In the genomic region with DNA sequence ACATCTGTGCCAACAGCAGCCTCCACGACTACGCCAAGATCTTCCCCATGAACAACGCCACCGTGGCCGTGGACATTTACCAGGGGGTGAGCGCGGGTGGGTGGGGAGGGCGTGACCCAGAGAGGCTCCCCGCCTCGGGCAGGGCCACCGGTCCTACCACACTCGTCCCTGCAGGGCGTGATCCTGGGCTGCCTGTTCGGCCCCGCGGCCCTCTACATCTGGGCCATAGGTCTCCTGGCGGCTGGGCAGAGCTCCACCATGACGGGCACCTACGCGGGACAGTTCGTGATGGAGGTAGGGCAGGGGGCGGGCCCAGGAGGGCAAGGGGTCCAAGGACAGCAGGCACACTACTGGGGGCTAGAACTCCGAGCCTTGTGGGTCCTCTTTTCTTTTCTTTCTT, we compare ENCODE assay signal across 18 cellular contexts. TPM values are rescaled to one million over a fixed set of nuclear protein-coding genes. Genes with fewer than 3 reads are reported as not detected.
A peak's percentile ranks its signal among the peaks of the same experiment; 100 is the strongest.
DNase-seq lines count a peak whose midpoint lies in the region; ATAC-seq, FAIRE-seq and TF ChIP-seq lines count a peak whose summit lies in the region.
"Had no signal": no experiment of that assay in that cellular context is flagged by ENCODE, and none has a peak within 500 bp of the region (broad histone marks: within the 10 kb centered on the region; RNA-seq: fewer than 3 reads in every experiment).

No MANE protein-coding gene starts in this region.

- no peak for TF ChIP-seq RAD21 in HepG2 (CRISPR knock-in tag; IDR thresholded peaks at IDR 0.05)

- H2BK12ac ChIP-seq in neuronal stem cell (ENCODE audit: low read length), result no peak overlapping the region

- intact Hi-C loops in right cardiac atrium (cut with DNase I) (loop anchor here in 1 of 4 donors (10.0 kb wide), 1 partner anchor 96 kb away; the partner anchor contains the start of gene TMBIM1), left ventricle myocardium superior (cut with micrococcal nuclease) (no loop called here), HepG2 (cut with micrococcal nuclease; ENCODE audit: unreplicated experiment) (loop anchor here (10.0 kb wide), 1 partner anchor 206 kb away; no protein-coding TSS in a partner anchor)

- FAIRE-seq in HepG2 (lab: Jason Lieb, UNC), result no peak
- FAIRE-seq: GM12878 had no signal

- H2AK5ac ChIP-seq in neuronal stem cell (ENCODE audit: low read depth, low read length), result peak overlapping the region; percentile 64

- no peaks in the 10 kb centered on the region for H3K4me1 ChIP-seq in right cardiac atrium (ENCODE audit: control insufficient read depth, insufficient read depth, low read length)
- H3K4me1 ChIP-seq in HepG2 (ENCODE audit: insufficient read depth, low read length), result peaks cover 78% of the 10 kb centered on the region
- H3K4me1 ChIP-seq in neuronal stem cell (ENCODE audit: control insufficient read depth in 2 of 2, insufficient read depth in 1 of 2, low read depth in 1 of 2, low read length in 2 of 2), result peaks cover 0 to 9% of the 10 kb centered on the region in 2 donors

- no TSS peak for BruUV-seq in HepG2 (replicated peaks; lab: Mats Ljungman, UMichigan)

- H4K8ac ChIP-seq in neuronal stem cell (ENCODE audit: low read depth, low read length), result no peak overlapping the region

- no peak overlapping the region for H2BK120ac ChIP-seq in neuronal stem cell (ENCODE audit: low read depth, low read length)

- TF ChIP-seq EP300 in HepG2 (IDR thresholded peaks at IDR 0.05; ENCODE audit: low read depth in 2 of 2, low read length in 2 of 2), result no peak
- no peak for TF ChIP-seq EP300 in HepG2 (CRISPR knock-in tag; IDR thresholded peaks at IDR 0.05; ENCODE audit: borderline replicate concordance)

- DNase-seq in right cardiac atrium, result peak in 2 of 3 donors; percentile 59 to 61
- no peak for DNase-seq in left ventricle myocardium superior
- no peak for DNase-seq in HepG2 (ENCODE audit: low spot score)
- DNase-seq in neuronal stem cell (ENCODE audit: low spot score), result no peak
- DNase-seq in NCI-H2171 (lab: John Stamatoyannopoulos, UW), result no peak
- DNase-seq in NCI-H1694 (lab: John Stamatoyannopoulos, UW), result no peak
- no peak for DNase-seq in RKO (ENCODE audit: low spot score)
- DNase-seq: 8988T; Calu3; CD4-positive, alpha-beta T cell; DMS79; GOT3; HCEC 1CT; HFFc6 had no signal

- no peaks in the 10 kb centered on the region for H3K27me3 ChIP-seq in right cardiac atrium (ENCODE audit: control insufficient read depth, insufficient read depth)
- H3K27me3 ChIP-seq in HepG2 (ENCODE audit: control insufficient read depth in 1 of 2, insufficient read depth in 2 of 2, low read length in 2 of 2), result no peaks in the 10 kb centered on the region; a peak in 1 of 5 replicates
- peaks cover 0 to 43% (median 17%) of the 10 kb centered on the region in 3 experiments for H3K27me3 ChIP-seq in neuronal stem cell (ENCODE audit: control insufficient read depth in 3 of 3, insufficient read depth in 3 of 3, low read depth in 1 of 3, low read length in 3 of 3)
- H3K27me3 ChIP-seq: BLaER1 treated with 17β-estradiol and CSF1 and Interleukin-3, amounts not matched to agents 10 nM and 100 nM had no signal

- peak overlapping the region; percentile 57 for H3K14ac ChIP-seq in neuronal stem cell (ENCODE audit: low read length)

- 95% methylated on average over 23 of the region's 23 CpGs for WGBS in right cardiac atrium
- WGBS in HepG2 (ENCODE audit: low lambda C conversion rate), result 96% methylated on average over 23 of the region's 23 CpGs
- WGBS in neuronal stem cell (ENCODE audit: extremely low coverage in 2 of 2, insufficient read length in 2 of 2, insufficient replicate concordance in 1 of 2), 2 donors, result no CpG with 5 or more reads among the region's 23 CpGs

- peaks cover 2% of the 10 kb centered on the region for H3K79me1 ChIP-seq in neuronal stem cell (ENCODE audit: low read depth, low read length)

- H3K27ac ChIP-seq in right cardiac atrium (ENCODE audit: low read length) (no peak overlapping the region), HepG2 (ENCODE audit: extremely low read length, insufficient read depth, low read length) (no peak overlapping the region), neuronal stem cell (replicated peaks; ENCODE audit: low read length) (no peak overlapping the region)

- no peak overlapping the region for H3K9ac ChIP-seq in HepG2 (ENCODE audit: insufficient read depth, low read depth, low read length)
- no peak overlapping the region for H3K9ac ChIP-seq in neuronal stem cell (ENCODE audit: low read depth, low read length, poor library complexity)

- no peak for TF ChIP-seq POLR2A in HepG2 (IDR thresholded peaks at IDR 0.05; ENCODE audit: insufficient read depth in 1 of 2, low read depth in 2 of 2, low read length in 2 of 2)

- POLR2A ChIA-PET in HepG2 (lab: Yijun Ruan, JAX), result no interaction called here

- no peak overlapping the region for H3K23ac ChIP-seq in neuronal stem cell (ENCODE audit: low read depth, low read length, poor library complexity)

- H2BK5ac ChIP-seq in neuronal stem cell (ENCODE audit: low read length), result no peak overlapping the region

- H3K4me3 ChIP-seq in right cardiac atrium (ENCODE audit: low read length) (no peak overlapping the region), HepG2 (replicated peaks in 1 of 3; ENCODE audit: insufficient read depth in 1 of 3, low read depth in 2 of 3, low read length in 3 of 3) (no peak overlapping the region), neuronal stem cell (ENCODE audit: low read length in 2 of 2) (no peak overlapping the region)
- H3K4me3 ChIP-seq: BLaER1 treated with 17β-estradiol and CSF1 and Interleukin-3, amounts not matched to agents 10 nM and 100 nM; GM12878 had no signal

- CTCF ChIA-PET in HepG2 (lab: Yijun Ruan, JAX; ENCODE audit: low intra/inter-chr PET ratio, low total read pairs), result no interaction called here

- H3K18ac ChIP-seq in neuronal stem cell (ENCODE audit: low read length), result no peak overlapping the region

- in situ Hi-C loops in HepG2 (cut with HindIII; ENCODE audit: extremely low pct_ligation_motif_present, low pct_unique_long_range_greater_than_20kb), result no loop called here

- H3K4ac ChIP-seq in neuronal stem cell (ENCODE audit: low read length), result peak overlapping the region; percentile 56

- H4K20me1 ChIP-seq in HepG2 (ENCODE audit: insufficient read depth, low read length), result no peaks in the 10 kb centered on the region
- H4K20me1 ChIP-seq: BLaER1 treated with 17β-estradiol and CSF1 and Interleukin-3, amounts not matched to agents 10 nM and 100 nM had no signal

- H4K91ac ChIP-seq in neuronal stem cell (ENCODE audit: low read depth, low read length, poor library complexity), result no peak overlapping the region

- ATAC-seq in right cardiac atrium, result no peak
- no peak for ATAC-seq in left ventricle myocardium superior
- no peak for ATAC-seq in HepG2
- ATAC-seq: GM12878 had no signal

- H2BK15ac ChIP-seq in neuronal stem cell (ENCODE audit: low read length), result peak overlapping the region; percentile 68

- H3K36me3 ChIP-seq in HepG2 (replicated peaks in 1 of 2; ENCODE audit: control insufficient read depth in 1 of 2, insufficient read depth in 2 of 2, low read length in 2 of 2), result no peaks in the 10 kb centered on the region
- no peaks in the 10 kb centered on the region for H3K36me3 ChIP-seq in neuronal stem cell (replicated peaks in 1 of 2; ENCODE audit: control insufficient read depth in 2 of 2, insufficient read depth in 2 of 2, low read length in 2 of 2)
- H3K36me3 ChIP-seq: BLaER1 treated with 17β-estradiol and CSF1 and Interleukin-3, amounts not matched to agents 10 nM and 100 nM had no signal

- no peak overlapping the region for H2AFZ ChIP-seq in HepG2 (ENCODE audit: low read length)
- H2AFZ ChIP-seq in neuronal stem cell (ENCODE audit: low read length), result no peak overlapping the region

- H3K4me2 ChIP-seq in HepG2 (ENCODE audit: low read depth, low read length) (no peak overlapping the region), neuronal stem cell (ENCODE audit: insufficient read depth, low read length, poor library complexity, severe bottlenecking) (no peak overlapping the region)

- TF ChIP-seq CTCF in HepG2 (CRISPR knock-in tag; IDR thresholded peaks at IDR 0.05), result no peak

- H3K79me2 ChIP-seq in HepG2 (ENCODE audit: insufficient read depth, low read length), result no peaks in the 10 kb centered on the region

- H3K9me3 ChIP-seq in right cardiac atrium (ENCODE audit: control insufficient read depth, low read length) (no peaks in the 10 kb centered on the region), HepG2 (ENCODE audit: low read length) (no peaks in the 10 kb centered on the region), neuronal stem cell (replicated peaks in 1 of 2; ENCODE audit: control insufficient read depth in 2 of 2, insufficient read depth in 1 of 2, low read depth in 1 of 2, low read length in 2 of 2) (peaks cover 0 to 3% of the 10 kb centered on the region in 2 donors)
- H3K9me3 ChIP-seq: BLaER1 treated with 17β-estradiol and CSF1 and Interleukin-3, amounts not matched to agents 10 nM and 100 nM had no signal

RNA-seq across cellular contexts. Expression of gene CTDSP1, which starts 8.5 kb away (rescaled TPM):
- total RNA-seq in right cardiac atrium (100 to 1,000 TPM in 3 of 4 donors, 10 to 100 TPM in 1; 99.9 to 118 (median 116) TPM), left ventricle myocardium superior (113 TPM), HepG2 (2016; rRNA removed; fragmentation: Illumina TruSeq; extraction: Trizol) (78.5 and 91.0 TPM in 2 replicates)
- polyA plus RNA-seq in right cardiac atrium (85.9 TPM), HepG2 (2011; rRNA removed) (268 and 270 TPM in 2 replicates)
- 61.6 and 62.5 TPM in 2 replicates for total RNA-seq in HepG2 (2016; cell fraction: cytosol; rRNA removed; fragmentation: Illumina TruSeq; extraction: Trizol; ENCODE audit: low read depth)
- total RNA-seq in HepG2 (2016; cell fraction: insoluble cytoplasmic fraction; rRNA removed; fragmentation: Illumina TruSeq; extraction: Trizol), result 72.7 and 92.2 TPM in 2 replicates
- total RNA-seq in HepG2 (2016; cell fraction: membrane; rRNA removed; fragmentation: Illumina TruSeq; extraction: Trizol), result 98.7 and 108 TPM in 2 replicates
- 63.4 and 77.8 TPM in 2 replicates for total RNA-seq in HepG2 (2016; cell fraction: nucleus; rRNA removed; fragmentation: Illumina TruSeq; extraction: Trizol)
- 216 and 257 TPM in 2 replicates for polyA plus RNA-seq in HepG2 (2011; cell fraction: cytosol; rRNA removed)
- 595 and 749 TPM in 2 replicates for polyA plus RNA-seq in HepG2 (2011; cell fraction: nucleus; rRNA removed)
- polyA plus RNA-seq in HepG2 (2012), result 72.7 and 87.5 TPM in 2 replicates
- 60.8 and 65.7 TPM in 2 replicates for polyA plus RNA-seq in HepG2 (2016; cell fraction: cytosol; fragmentation: Illumina TruSeq; extraction: Trizol; ENCODE audit: low read depth)
- 106 and 117 TPM in 2 replicates for polyA plus RNA-seq in HepG2 (2016; cell fraction: insoluble cytoplasmic fraction; fragmentation: Illumina TruSeq; extraction: Trizol; ENCODE audit: low read depth)
- 114 and 123 TPM in 2 replicates for polyA plus RNA-seq in HepG2 (2016; cell fraction: membrane; fragmentation: Illumina TruSeq; extraction: Trizol; ENCODE audit: low read depth)
- 131 and 137 TPM in 2 replicates for polyA plus RNA-seq in HepG2 (2016; cell fraction: nucleus; fragmentation: Illumina TruSeq; extraction: Trizol; ENCODE audit: insufficient read depth, low read depth)
- polyA minus RNA-seq in HepG2 (2011; rRNA and poly(A)+ RNA removed; ENCODE audit: low replicate concordance), result 139 and 364 TPM in 2 replicates
- 88.3 and 92.0 TPM in 2 replicates for polyA minus RNA-seq in HepG2 (2011; cell fraction: cytosol; rRNA and poly(A)+ RNA removed)
- polyA minus RNA-seq in HepG2 (2011; cell fraction: nucleus; rRNA and poly(A)+ RNA removed), result 159 and 160 TPM in 2 replicates
- 39.9 TPM for polyA plus RNA-seq in neuronal stem cell (2013, experiment 1 of 2)
- polyA plus RNA-seq in neuronal stem cell (2013, experiment 2 of 2), result 39.8 TPM

RNA-seq across cellular contexts. Expression of gene SLC11A1, which starts 9.1 kb away (rescaled TPM):
- total RNA-seq in right cardiac atrium, result 10 to 100 TPM in 2 of 4 donors, 1 to 10 TPM in 2; 6.4 to 19.5 (median 12.5) TPM
- 13.8 TPM for polyA plus RNA-seq in right cardiac atrium
- 4.5 TPM for total RNA-seq in left ventricle myocardium superior
- total RNA-seq in HepG2 (2016; rRNA removed; fragmentation: Illumina TruSeq; extraction: Trizol), result 0.21 and 0.33 TPM in 2 replicates
- 0.26 and 0.51 TPM in 2 replicates for total RNA-seq in HepG2 (2016; cell fraction: cytosol; rRNA removed; fragmentation: Illumina TruSeq; extraction: Trizol; ENCODE audit: low read depth)
- total RNA-seq in HepG2 (2016; cell fraction: insoluble cytoplasmic fraction; rRNA removed; fragmentation: Illumina TruSeq; extraction: Trizol), result 0.18 and 0.22 TPM in 2 replicates
- 0.31 TPM in 2 replicates for total RNA-seq in HepG2 (2016; cell fraction: membrane; rRNA removed; fragmentation: Illumina TruSeq; extraction: Trizol)
- 0.19 and 0.71 TPM in 2 replicates for total RNA-seq in HepG2 (2016; cell fraction: nucleus; rRNA removed; fragmentation: Illumina TruSeq; extraction: Trizol)
- 2.3 and 2.5 TPM in 2 replicates for polyA plus RNA-seq in HepG2 (2011; rRNA removed)
- polyA plus RNA-seq in HepG2 (2011; cell fraction: cytosol; rRNA removed), result 1.1 and 1.2 TPM in 2 replicates
- 11.6 and 19.0 TPM in 2 replicates for polyA plus RNA-seq in HepG2 (2011; cell fraction: nucleus; rRNA removed)
- polyA plus RNA-seq in HepG2 (2012), result 1.5 and 3.8 TPM in 2 replicates
- polyA plus RNA-seq in HepG2 (2016; cell fraction: cytosol; fragmentation: Illumina TruSeq; extraction: Trizol; ENCODE audit: low read depth), result 0.26 and 0.40 TPM in 2 replicates
- polyA plus RNA-seq in HepG2 (2016; cell fraction: insoluble cytoplasmic fraction; fragmentation: Illumina TruSeq; extraction: Trizol; ENCODE audit: low read depth), result 0.09 and 0.23 TPM in 2 replicates
- polyA plus RNA-seq in HepG2 (2016; cell fraction: membrane; fragmentation: Illumina TruSeq; extraction: Trizol; ENCODE audit: low read depth), result 0.26 and 0.42 TPM in 2 replicates
- polyA plus RNA-seq in HepG2 (2016; cell fraction: nucleus; fragmentation: Illumina TruSeq; extraction: Trizol; ENCODE audit: insufficient read depth, low read depth), result 0.23 and 0.79 TPM in 2 replicates
- polyA minus RNA-seq in HepG2 (2011; rRNA and poly(A)+ RNA removed; ENCODE audit: low replicate concordance), result 0.14 and 2.9 TPM in 2 replicates
- 0.35 and 1.5 TPM in 2 replicates for polyA minus RNA-seq in HepG2 (2011; cell fraction: cytosol; rRNA and poly(A)+ RNA removed)
- 3.7 and 5.4 TPM in 2 replicates for polyA minus RNA-seq in HepG2 (2011; cell fraction: nucleus; rRNA and poly(A)+ RNA removed)
- polyA plus RNA-seq in neuronal stem cell (2013, experiment 1 of 2), result 0.35 TPM
- polyA plus RNA-seq in neuronal stem cell (2013, experiment 2 of 2), result 0.06 TPM
- total RNA-seq: Calu3 had no signal

RNA-seq across cellular contexts. Expression of gene VIL1, which starts 27.7 kb away (rescaled TPM):
- total RNA-seq in right cardiac atrium (not detected), left ventricle myocardium superior (not detected), HepG2 (2016; rRNA removed; fragmentation: Illumina TruSeq; extraction: Trizol) (301 and 337 TPM in 2 replicates)
- polyA plus RNA-seq in right cardiac atrium (0.11 TPM), HepG2 (2011; rRNA removed) (287 and 352 TPM in 2 replicates)
- 59.0 and 67.7 TPM in 2 replicates for total RNA-seq in HepG2 (2016; cell fraction: cytosol; rRNA removed; fragmentation: Illumina TruSeq; extraction: Trizol; ENCODE audit: low read depth)
- 281 and 313 TPM in 2 replicates for total RNA-seq in HepG2 (2016; cell fraction: insoluble cytoplasmic fraction; rRNA removed; fragmentation: Illumina TruSeq; extraction: Trizol)
- total RNA-seq in HepG2 (2016; cell fraction: membrane; rRNA removed; fragmentation: Illumina TruSeq; extraction: Trizol), result 183 and 224 TPM in 2 replicates
- 188 and 190 TPM in 2 replicates for total RNA-seq in HepG2 (2016; cell fraction: nucleus; rRNA removed; fragmentation: Illumina TruSeq; extraction: Trizol)
- 169 and 211 TPM in 2 replicates for polyA plus RNA-seq in HepG2 (2011; cell fraction: cytosol; rRNA removed)
- 756 and 778 TPM in 2 replicates for polyA plus RNA-seq in HepG2 (2011; cell fraction: nucleus; rRNA removed)
- polyA plus RNA-seq in HepG2 (2012), result 201 and 249 TPM in 2 replicates
- 85.6 and 100 TPM in 2 replicates for polyA plus RNA-seq in HepG2 (2016; cell fraction: cytosol; fragmentation: Illumina TruSeq; extraction: Trizol; ENCODE audit: low read depth)
- polyA plus RNA-seq in HepG2 (2016; cell fraction: insoluble cytoplasmic fraction; fragmentation: Illumina TruSeq; extraction: Trizol; ENCODE audit: low read depth), result 215 and 265 TPM in 2 replicates
- 117 and 144 TPM in 2 replicates for polyA plus RNA-seq in HepG2 (2016; cell fraction: membrane; fragmentation: Illumina TruSeq; extraction: Trizol; ENCODE audit: low read depth)
- 336 and 399 TPM in 2 replicates for polyA plus RNA-seq in HepG2 (2016; cell fraction: nucleus; fragmentation: Illumina TruSeq; extraction: Trizol; ENCODE audit: insufficient read depth, low read depth)
- 0.19 and 699 TPM in 2 replicates for polyA minus RNA-seq in HepG2 (2011; rRNA and poly(A)+ RNA removed; ENCODE audit: low replicate concordance)
- polyA minus RNA-seq in HepG2 (2011; cell fraction: cytosol; rRNA and poly(A)+ RNA removed), result 138 and 156 TPM in 2 replicates
- 112 and 120 TPM in 2 replicates for polyA minus RNA-seq in HepG2 (2011; cell fraction: nucleus; rRNA and poly(A)+ RNA removed)
- 0.07 TPM for polyA plus RNA-seq in neuronal stem cell (2013, experiment 1 of 2)
- 0.08 TPM for polyA plus RNA-seq in neuronal stem cell (2013, experiment 2 of 2)
- total RNA-seq: G401, HFFc6 had no signal

RNA-seq across cellular contexts. Expression of gene CATIP, which starts 34.5 kb away (rescaled TPM):
- not detected for total RNA-seq in right cardiac atrium
- 0.16 TPM for polyA plus RNA-seq in right cardiac atrium
- total RNA-seq in left ventricle myocardium superior, result not detected
- 0.22 TPM in 1 of 2 replicates, not detected in the other for total RNA-seq in HepG2 (2016; rRNA removed; fragmentation: Illumina TruSeq; extraction: Trizol)
- 0.35 TPM in 1 of 2 replicates, not detected in the other for total RNA-seq in HepG2 (2016; cell fraction: cytosol; rRNA removed; fragmentation: Illumina TruSeq; extraction: Trizol; ENCODE audit: low read depth)
- total RNA-seq in HepG2 (2016; cell fraction: insoluble cytoplasmic fraction; rRNA removed; fragmentation: Illumina TruSeq; extraction: Trizol), result 0.15 TPM in 1 of 2 replicates, not detected in the other
- total RNA-seq in HepG2 (2016; cell fraction: membrane; rRNA removed; fragmentation: Illumina TruSeq; extraction: Trizol), result 0.38 and 0.49 TPM in 2 replicates
- not detected in 2 replicates for total RNA-seq in HepG2 (2016; cell fraction: nucleus; rRNA removed; fragmentation: Illumina TruSeq; extraction: Trizol)
- 0.07 and 0.09 TPM in 2 replicates for polyA plus RNA-seq in HepG2 (2011; rRNA removed)
- 0.09 and 0.15 TPM in 2 replicates for polyA plus RNA-seq in HepG2 (2011; cell fraction: cytosol; rRNA removed)
- polyA plus RNA-seq in HepG2 (2011; cell fraction: nucleus; rRNA removed), result 0.48 and 0.87 TPM in 2 replicates
- 0.15 TPM in 1 of 2 replicates, not detected in the other for polyA plus RNA-seq in HepG2 (2012)
- polyA plus RNA-seq in HepG2 (2016; cell fraction: cytosol; fragmentation: Illumina TruSeq; extraction: Trizol; ENCODE audit: low read depth), result not detected in 2 replicates
- polyA plus RNA-seq in HepG2 (2016; cell fraction: insoluble cytoplasmic fraction; fragmentation: Illumina TruSeq; extraction: Trizol; ENCODE audit: low read depth), result not detected in 2 replicates
- polyA plus RNA-seq in HepG2 (2016; cell fraction: membrane; fragmentation: Illumina TruSeq; extraction: Trizol; ENCODE audit: low read depth), result not detected in 2 replicates
- not detected in 2 replicates for polyA plus RNA-seq in HepG2 (2016; cell fraction: nucleus; fragmentation: Illumina TruSeq; extraction: Trizol; ENCODE audit: insufficient read depth, low read depth)
- polyA minus RNA-seq in HepG2 (2011; rRNA and poly(A)+ RNA removed; ENCODE audit: low replicate concordance), result 0.36 TPM in 1 of 2 replicates, not detected in the other
- polyA minus RNA-seq in HepG2 (2011; cell fraction: cytosol; rRNA and poly(A)+ RNA removed), result not detected in 2 replicates
- 1.4 TPM in 1 of 2 replicates, not detected in the other for polyA minus RNA-seq in HepG2 (2011; cell fraction: nucleus; rRNA and poly(A)+ RNA removed)
- polyA plus RNA-seq in neuronal stem cell (2013, experiment 1 of 2), result 0.66 TPM
- 0.80 TPM for polyA plus RNA-seq in neuronal stem cell (2013, experiment 2 of 2)
- total RNA-seq: Calu3; CD4-positive, alpha-beta T cell; GM12878; HFFc6; HT1080 had no signal

Comparison
In these comparisons a context has a peak if more than half of its experiments do, and no peak if none do; other contexts are left out.
1. DNase-seq: peak in right cardiac atrium (2 of 3); none in left ventricle myocardium superior (single experiment), HepG2 (single experiment), neuronal stem cell (single experiment), NCI-H2171 (single experiment), NCI-H1694 (single experiment) and RKO (single experiment).
2. RNA of gene VIL1, which starts 27.7 kb away (total RNA-seq): 59.0 to 337 TPM in HepG2; not detected in right cardiac atrium and not detected in left ventricle myocardium superior (single experiment); every median in the first group is over 10 times any median in the second.